In genomic region chr19:14136509-14137281, GRCh38 we compare ENCODE assay signal across 8 cellular contexts. TPM values are rescaled to one million over a fixed set of nuclear protein-coding genes. Genes with fewer than 3 reads are reported as not detected.
DNase-seq lines count a peak whose midpoint lies in the region; ATAC-seq, FAIRE-seq and TF ChIP-seq lines count a peak whose summit lies in the region.

TSS of gene ASF1B (minus strand) at chr19:14136589. CDS start at chr19:14136456, 133 bp downstream.

- H3K4me2 ChIP-seq in BLaER1: peak within 1 kb of the TSS; percentile 97

- peak within 1 kb of the TSS; percentile 84 for H3K4me3 ChIP-seq in BLaER1
- peak within 1 kb of the TSS; percentile 86 for H3K4me3 ChIP-seq in kidney epithelial cell (ENCODE audit: low read depth, low read length)

- TF ChIP-seq CTCF in kidney epithelial cell (IDR thresholded peaks at IDR 0.05; ENCODE audit: insufficient read depth, low read length, poor library complexity, severe bottlenecking): peak; percentile 63

- H3K4me3 Mint-ChIP-seq in activated CD4-positive, alpha-beta T cell treated with anti-CD3 and anti-CD28 coated beads for 36 hours: peak within 1 kb of the TSS; percentile 88

- peak; percentile 95 for FAIRE-seq in GM19239 (lab: Jason Lieb, UNC)

- H3K27me3 Mint-ChIP-seq in activated CD4-positive, alpha-beta T cell treated with anti-CD3 and anti-CD28 coated beads for 36 hours: no peaks in the 10 kb centered on the region

- H3K4me1 Mint-ChIP-seq in activated CD4-positive, alpha-beta T cell treated with anti-CD3 and anti-CD28 coated beads for 36 hours: peaks cover 43% of the 10 kb centered on the region

- H3K36me3 ChIP-seq in BLaER1 (peaks cover 20% of the 10 kb centered on the region), kidney epithelial cell (ENCODE audit: control insufficient read depth, insufficient read depth, low read length) (no peaks in the 10 kb centered on the region)

- H3K27ac ChIP-seq in BLaER1 (peak within 1 kb of the TSS; percentile 87), cingulate gyrus (ENCODE audit: low read depth, low read length) (peak within 1 kb of the TSS; percentile 89)

- ATAC-seq in HG03457 (IDR thresholded peaks at IDR 0.05; ENCODE audit: unreplicated experiment): peak; percentile 70
- peak; percentile 88 for ATAC-seq in activated CD4-positive, alpha-beta T cell treated with anti-CD3 and anti-CD28 coated beads for 36 hours

- DNase-seq in GM19239 (ENCODE audit: insufficient read length, low spot score) (peak; percentile 92), NCI-H524 (lab: John Stamatoyannopoulos, UW) (peak; percentile 100), kidney epithelial cell (ENCODE audit: low read depth) (peak; percentile 98)
- DNase-seq in activated CD4-positive, alpha-beta T cell treated with anti-CD3 and anti-CD28 coated beads for 36 hours: peak; percentile 99
- peak; percentile 95 to 99 for DNase-seq in stimulated activated CD4-positive, alpha-beta T cell treated with anti-CD3 and anti-CD28 coated beads, Interleukin-15, amount 100 ng/mL, for 48 hours (ENCODE audit: low read depth in 2 of 2)

- H3K27me3 ChIP-seq in BLaER1 (no peaks in the 10 kb centered on the region), kidney epithelial cell (ENCODE audit: control insufficient read depth, insufficient read depth, low read length) (no peaks in the 10 kb centered on the region)

- peaks cover 16% of the 10 kb centered on the region; the same call in 1 of the 2 replicates for H4K20me1 ChIP-seq in BLaER1

- peaks cover 51% of the 10 kb centered on the region for H3K4me1 ChIP-seq in BLaER1

- H3K27ac Mint-ChIP-seq in activated CD4-positive, alpha-beta T cell treated with anti-CD3 and anti-CD28 coated beads for 36 hours: peak within 1 kb of the TSS; percentile 93

- POLR2A ChIA-PET in activated CD4-positive, alpha-beta T cell treated with anti-CD3 and anti-CD28 coated beads for 36 hours (lab: Charles Lee): interaction anchor here (0.6 to 1.5 kb wide), 24 partner anchors 9 to 382 kb away, joined by 3 to 13 read pairs (median 4); partner anchors contain the start of genes DNAJB1 and PRKACA

- CTCF ChIA-PET in activated CD4-positive, alpha-beta T cell treated with anti-CD3 and anti-CD28 coated beads for 36 hours (lab: Charles Lee): interaction anchor here (0.6 to 4.8 kb wide), 59 partner anchors 8 to 404 kb away, joined by 3 to 21 read pairs (median 4); partner anchors contain the start of genes IL27RA, MISP3, PRKACA and PTGER1

- peak within 1 kb of the TSS; percentile 88 for H3K9ac ChIP-seq in BLaER1

- intact Hi-C loops in activated CD4-positive, alpha-beta T cell treated with anti-CD3 and anti-CD28 coated beads for 36 hours (cut with DNase I, micrococcal nuclease): loop anchor here (1.0 to 5.0 kb wide), 30 partner anchors 19 to 984 kb away; partner anchors contain the start of genes DDX39A (in 2 of the 2), PRKACA (in 2 of the 2), ADGRL1 (in 1 of the 2) and DCAF15 (in 1 of the 2)

- H3K9me3 ChIP-seq in BLaER1: no peaks in the 10 kb centered on the region

- no peaks in the 10 kb centered on the region for H3K9me3 Mint-ChIP-seq in activated CD4-positive, alpha-beta T cell treated with anti-CD3 and anti-CD28 coated beads for 36 hours (ENCODE audit: low read depth)

- peaks cover 28% of the 10 kb centered on the region for H3K36me3 Mint-ChIP-seq in activated CD4-positive, alpha-beta T cell treated with anti-CD3 and anti-CD28 coated beads for 36 hours (ENCODE audit: low read depth)

RNA-seq across cellular contexts. Expression of gene ASF1B, which starts in this region (rescaled TPM):
- total RNA-seq in activated CD4-positive, alpha-beta T cell treated with anti-CD3 and anti-CD28 coated beads for 36 hours: 10 to 100 TPM; 64.6 to 70.4 TPM
- 4.4 and 5.7 TPM in 2 replicates for total RNA-seq in kidney epithelial cell

Comparison
In these comparisons a context has a peak if more than half of its experiments do, and no peak if none do; other contexts are left out.
1. Peak in every context shown above with its lines: DNase-seq, ATAC-seq, H3K4me3 ChIP-seq and H3K27ac ChIP-seq.